In genomic region chr17:54900457-54901229, GRCh38 we compare ENCODE assay signal across 1 cellular context.
TF ChIP-seq lines count a peak whose summit lies in the region.

A gene with protein sequence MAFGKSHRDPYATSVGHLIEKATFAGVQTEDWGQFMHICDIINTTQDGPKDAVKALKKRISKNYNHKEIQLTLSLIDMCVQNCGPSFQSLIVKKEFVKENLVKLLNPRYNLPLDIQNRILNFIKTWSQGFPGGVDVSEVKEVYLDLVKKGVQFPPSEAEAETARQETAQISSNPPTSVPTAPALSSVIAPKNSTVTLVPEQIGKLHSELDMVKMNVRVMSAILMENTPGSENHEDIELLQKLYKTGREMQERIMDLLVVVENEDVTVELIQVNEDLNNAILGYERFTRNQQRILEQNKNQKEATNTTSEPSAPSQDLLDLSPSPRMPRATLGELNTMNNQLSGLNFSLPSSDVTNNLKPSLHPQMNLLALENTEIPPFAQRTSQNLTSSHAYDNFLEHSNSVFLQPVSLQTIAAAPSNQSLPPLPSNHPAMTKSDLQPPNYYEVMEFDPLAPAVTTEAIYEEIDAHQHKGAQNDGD (plus strand): TSS chr17:54900852. CDS start chr17:54900866, 14 bp downstream.

TF ChIP-seq in HepG2, 621 proteins besides CTCF, POLR2A, EP300 and RAD21 (continued from another document):
- TF ChIP-seq, protein P1, sequence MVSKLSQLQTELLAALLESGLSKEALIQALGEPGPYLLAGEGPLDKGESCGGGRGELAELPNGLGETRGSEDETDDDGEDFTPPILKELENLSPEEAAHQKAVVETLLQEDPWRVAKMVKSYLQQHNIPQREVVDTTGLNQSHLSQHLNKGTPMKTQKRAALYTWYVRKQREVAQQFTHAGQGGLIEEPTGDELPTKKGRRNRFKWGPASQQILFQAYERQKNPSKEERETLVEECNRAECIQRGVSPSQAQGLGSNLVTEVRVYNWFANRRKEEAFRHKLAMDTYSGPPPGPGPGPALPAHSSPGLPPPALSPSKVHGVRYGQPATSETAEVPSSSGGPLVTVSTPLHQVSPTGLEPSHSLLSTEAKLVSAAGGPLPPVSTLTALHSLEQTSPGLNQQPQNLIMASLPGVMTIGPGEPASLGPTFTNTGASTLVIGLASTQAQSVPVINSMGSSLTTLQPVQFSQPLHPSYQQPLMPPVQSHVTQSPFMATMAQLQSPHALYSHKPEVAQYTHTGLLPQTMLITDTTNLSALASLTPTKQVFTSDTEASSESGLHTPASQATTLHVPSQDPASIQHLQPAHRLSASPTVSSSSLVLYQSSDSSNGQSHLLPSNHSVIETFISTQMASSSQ (IDR thresholded peaks at IDR 0.05; ENCODE audit: low read depth) = no peak
- TF ChIP-seq, protein P1 (CRISPR knock-in tag; IDR thresholded peaks at IDR 0.05; ENCODE audit: borderline replicate concordance) = peak; percentile 80
- TF ChIP-seq ZNF501 (CRISPR knock-in tag; IDR thresholded peaks at IDR 0.05) = 0 out of 2 replicates have a peak, but pooled peaks have one; percentile 32
- no peak for TF ChIP-seq ZNF672 (CRISPR knock-in tag; IDR thresholded peaks at IDR 0.05)
- TF ChIP-seq TRIM22 (IDR thresholded peaks at IDR 0.05) = no peak
- TF ChIP-seq MAF1 (CRISPR knock-in tag; IDR thresholded peaks at IDR 0.05; ENCODE audit: borderline replicate concordance) = no peak
- TF ChIP-seq SCMH1 (CRISPR knock-in tag; IDR thresholded peaks at IDR 0.05; ENCODE audit: borderline replicate concordance) = no peak
- TF ChIP-seq, protein P2, sequence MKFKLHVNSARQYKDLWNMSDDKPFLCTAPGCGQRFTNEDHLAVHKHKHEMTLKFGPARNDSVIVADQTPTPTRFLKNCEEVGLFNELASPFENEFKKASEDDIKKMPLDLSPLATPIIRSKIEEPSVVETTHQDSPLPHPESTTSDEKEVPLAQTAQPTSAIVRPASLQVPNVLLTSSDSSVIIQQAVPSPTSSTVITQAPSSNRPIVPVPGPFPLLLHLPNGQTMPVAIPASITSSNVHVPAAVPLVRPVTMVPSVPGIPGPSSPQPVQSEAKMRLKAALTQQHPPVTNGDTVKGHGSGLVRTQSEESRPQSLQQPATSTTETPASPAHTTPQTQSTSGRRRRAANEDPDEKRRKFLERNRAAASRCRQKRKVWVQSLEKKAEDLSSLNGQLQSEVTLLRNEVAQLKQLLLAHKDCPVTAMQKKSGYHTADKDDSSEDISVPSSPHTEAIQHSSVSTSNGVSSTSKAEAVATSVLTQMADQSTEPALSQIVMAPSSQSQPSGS (CRISPR knock-in tag; IDR thresholded peaks at IDR 0.05) = peak; percentile 51; the same call in 1 of the 2 replicates
- TF ChIP-seq MXI1 (IDR thresholded peaks at IDR 0.05; ENCODE audit: borderline replicate concordance, low read depth, low read length) = peak; percentile 60; the same call in 1 of the 3 replicates
- no peak for TF ChIP-seq JARID2 (CRISPR knock-in tag; IDR thresholded peaks at IDR 0.05; ENCODE audit: insufficient replicate concordance)
- TF ChIP-seq TMF1 (CRISPR knock-in tag; IDR thresholded peaks at IDR 0.05; ENCODE audit: low read depth) = peak; percentile 71; the same call in 1 of the 2 replicates
- TF ChIP-seq IKZF1 (IDR thresholded peaks at IDR 0.05) = no peak
- TF ChIP-seq GATAD2A (CRISPR knock-in tag; IDR thresholded peaks at IDR 0.05) = peak; percentile 57; the same call in 1 of the 2 replicates
- TF ChIP-seq, protein P3, sequence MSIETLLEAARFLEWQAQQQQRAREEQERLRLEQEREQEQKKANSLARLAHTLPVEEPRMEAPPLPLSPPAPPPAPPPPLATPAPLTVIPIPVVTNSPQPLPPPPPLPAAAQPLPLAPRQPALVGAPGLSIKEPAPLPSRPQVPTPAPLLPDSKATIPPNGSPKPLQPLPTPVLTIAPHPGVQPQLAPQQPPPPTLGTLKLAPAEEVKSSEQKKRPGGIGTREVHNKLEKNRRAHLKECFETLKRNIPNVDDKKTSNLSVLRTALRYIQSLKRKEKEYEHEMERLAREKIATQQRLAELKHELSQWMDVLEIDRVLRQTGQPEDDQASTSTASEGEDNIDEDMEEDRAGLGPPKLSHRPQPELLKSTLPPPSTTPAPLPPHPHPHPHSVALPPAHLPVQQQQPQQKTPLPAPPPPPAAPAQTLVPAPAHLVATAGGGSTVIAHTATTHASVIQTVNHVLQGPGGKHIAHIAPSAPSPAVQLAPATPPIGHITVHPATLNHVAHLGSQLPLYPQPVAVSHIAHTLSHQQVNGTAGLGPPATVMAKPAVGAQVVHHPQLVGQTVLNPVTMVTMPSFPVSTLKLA (IDR thresholded peaks at IDR 0.05) = no peak
- TF ChIP-seq DPF2 (CRISPR knock-in tag; IDR thresholded peaks at IDR 0.05; ENCODE audit: borderline replicate concordance, low read depth) = no peak
- no peak for TF ChIP-seq ZBTB10 (CRISPR knock-in tag; IDR thresholded peaks at IDR 0.05; ENCODE audit: borderline replicate concordance)
- TF ChIP-seq HNRNPH1 (optimal IDR thresholded peaks at IDR 0.05; ENCODE audit: low read depth, low read length) = no peak
- peak; percentile 36 for TF ChIP-seq RBM39 (IDR thresholded peaks at IDR 0.05; ENCODE audit: low read depth, low read length, poor library complexity, severe bottlenecking)
- peak; percentile 85; the same call in 1 of the 2 replicates for TF ChIP-seq ZNF451 (CRISPR knock-in tag; IDR thresholded peaks at IDR 0.05)
